In genomic region chr18:12092398-12093229, GRCh38 we compare ENCODE assay signal across 8 cellular contexts. TPM values are rescaled to one million over a fixed set of nuclear protein-coding genes. Genes with fewer than 3 reads are reported as not detected.
DNase-seq lines count a peak whose midpoint lies in the region; ATAC-seq, FAIRE-seq and TF ChIP-seq lines count a peak whose summit lies in the region.

No MANE protein-coding gene starts in this region.

- no CpG with 5 or more reads among the region's 17 CpGs for WGBS in A549 (ENCODE audit: missing lambda C conversion rate)
- WGBS in heart left ventricle, 4 donors, result 73 to 89% (median 78%) methylated on average over 8 to 17 of the region's 17 CpGs

- no peak for TF ChIP-seq POLR2A in A549 (IDR thresholded peaks at IDR 0.05; ENCODE audit: low read length)
- TF ChIP-seq POLR2A in heart left ventricle (IDR thresholded peaks at IDR 0.05), result no peak

- H3K27me3 ChIP-seq in heart left ventricle, result peaks cover 0 to 4% (median 0%) of the 10 kb centered on the region in 9 donors

- CTCF ChIA-PET in A549 (lab: Yijun Ruan, JAX), result interaction anchor here (0.6 to 3.8 kb wide), 10 partner anchors 9 to 842 kb away, joined by 3 to 26 read pairs (median 4); no protein-coding TSS in a partner anchor

- H3K9me3 ChIP-seq in A549, result no peaks in the 10 kb centered on the region
- H3K9me3 ChIP-seq in heart left ventricle, result no peaks in the 10 kb centered on the region

- FAIRE-seq in A549 (lab: Jason Lieb, UNC), result no peak
- peak; percentile 15 for FAIRE-seq in GM18507 (lab: Jason Lieb, UNC)

- TF ChIP-seq EP300 in A549 (IDR thresholded peaks at IDR 0.05), result no peak

- ATAC-seq in A549, result peak; percentile 95 to 99
- peak; percentile 51 to 92 (median 85) for ATAC-seq in heart left ventricle
- no peak for ATAC-seq in GM21390 (IDR thresholded peaks at IDR 0.05; ENCODE audit: unreplicated experiment)

- H3K4me3 ChIP-seq in A549 (no peak overlapping the region), heart left ventricle (no peak overlapping the region)

- H3K4me2 ChIP-seq in A549, result peak overlapping the region; percentile 37; the same call in 1 of the 3 replicates

- peak; percentile 74 for TF ChIP-seq RAD21 in A549 (conservative IDR thresholded peaks at IDR 0.05 in 1 of 2, IDR thresholded peaks at IDR 0.05 in 1 of 2)

- POLR2A ChIA-PET in A549 (lab: Yijun Ruan, JAX), result no interaction called here

- peak overlapping the region in 1 of 2 experiments; percentile 64; a peak in 1 of 6 replicates for H3K27ac ChIP-seq in A549
- no peak overlapping the region for H3K27ac ChIP-seq in heart left ventricle

- H3K36me3 ChIP-seq in heart left ventricle, result no peaks in the 10 kb centered on the region

- DNase-seq in A549 (ENCODE audit: low read depth in 1 of 2, low spot score in 1 of 2) (peak; percentile 41 to 53), GM18507 (ENCODE audit: extremely low spot score, insufficient read length, low read depth) (no peak), NCI-H748 treated with DMSO at 0.1 percent for 48 hours (lab: John Stamatoyannopoulos, UW) (peak; percentile 54), heart left ventricle (peak in 3 of 5 donors; percentile 16 to 63 (median 56)), DMS114 treated with DMSO at 0.1 percent for 48 hours (lab: John Stamatoyannopoulos, UW; ENCODE audit: unreplicated experiment) (no peak), ureter (ENCODE audit: low spot score) (no peak), activated gamma-delta T cell (lab: John Stamatoyannopoulos, UW) (no peak)

- TF ChIP-seq CTCF in A549 (IDR thresholded peaks at IDR 0.05) (peak; percentile 53), heart left ventricle (IDR thresholded peaks at IDR 0.05) (peak in 9 of 12 donors; percentile 13 to 47 (median 33))

- intact Hi-C loops in heart left ventricle (cut with DNase I), result loop anchor here (2.0 to 10.0 kb wide), 3 partner anchors 142 to 145 kb away; no protein-coding TSS in a partner anchor

- H3K4me1 ChIP-seq in A549 (no peaks in the 10 kb centered on the region), heart left ventricle (no peaks in the 10 kb centered on the region)

TF ChIP-seq in A549, 52 proteins besides CTCF, POLR2A, EP300 and RAD21:
- no peak for TF ChIP-seq JUN (IDR thresholded peaks at IDR 0.05)
- peak; percentile 61 for TF ChIP-seq SMC3 (IDR thresholded peaks at IDR 0.05)

RNA-seq across cellular contexts. Expression of gene ANKRD62, which starts 1.0 kb away (rescaled TPM):
- polyA plus RNA-seq in A549 (2011; rRNA removed) (not detected in 2 replicates), A549 (2017; fragmentation: RNase III; extraction: RNeasy Plus Mini Kit Qiagen cat#74134 plus additional on column Dnase treatment) (not detected in 3 replicates), heart left ventricle (not detected)
- polyA plus RNA-seq in A549 (2012; cell fraction: cytosol; rRNA removed), result not detected in 2 replicates
- not detected in 2 replicates for polyA plus RNA-seq in A549 (2012; cell fraction: nucleus; rRNA removed)
- polyA minus RNA-seq in A549 (2011; rRNA and poly(A)+ RNA removed), result not detected in 2 replicates
- total RNA-seq in heart left ventricle (not detected), ureter (not detected)

Comparison
In these comparisons a context has a peak if more than half of its experiments do, and no peak if none do; other contexts are left out.
1. DNase-seq: peak in A549 (2 of 2), NCI-H748 treated with DMSO at 0.1 percent for 48 hours (single experiment) and heart left ventricle (3 of 5); none in GM18507 (single experiment), DMS114 treated with DMSO at 0.1 percent for 48 hours (single experiment), ureter (single experiment) and activated gamma-delta T cell (single experiment).